In the genomic region with DNA sequence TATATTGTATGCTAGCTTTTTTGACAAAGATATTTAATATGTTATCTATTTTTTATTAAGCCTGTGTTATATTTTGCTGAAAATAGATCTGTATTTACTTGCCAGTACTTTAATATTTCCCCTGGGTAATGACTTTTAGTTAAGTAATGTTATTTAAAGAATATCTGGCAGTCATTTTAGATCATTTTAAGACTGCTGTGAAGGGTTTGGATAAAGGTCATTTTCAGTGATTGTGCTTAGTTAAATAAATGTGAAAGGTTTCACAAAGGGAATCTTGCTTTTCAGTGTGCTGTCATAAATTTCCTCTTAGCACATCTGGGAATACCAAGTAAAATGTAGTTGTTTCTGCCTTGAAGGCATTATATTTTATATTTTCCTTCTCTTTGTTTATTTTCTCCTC, we compare ENCODE assay signal across 17 cellular contexts.
DNase-seq lines count a peak whose midpoint lies in the region; FAIRE-seq and TF ChIP-seq lines count a peak whose summit lies in the region.
"Had no signal": no experiment of that assay in that cellular context is flagged by ENCODE, and none has a peak within 500 bp of the region (broad histone marks: within the 10 kb centered on the region; RNA-seq: fewer than 3 reads in every experiment).

No MANE protein-coding gene starts in this region.

- peaks cover 9% of the 10 kb centered on the region for H3K4me1 ChIP-seq in HUES48 (ENCODE audit: control insufficient read depth, insufficient read depth, low read length)
- no peaks in the 10 kb centered on the region for H3K4me1 ChIP-seq in kidney (ENCODE audit: control insufficient read depth in 1 of 2, insufficient read depth in 1 of 2, low read depth in 1 of 2, low read length in 2 of 2)
- H3K4me1 ChIP-seq in SJCRH30: no peaks in the 10 kb centered on the region
- H3K4me1 ChIP-seq: parathyroid adenoma, Peyer's patch had no signal

- intact Hi-C loops in kidney (cut with DNase I): no loop called here

- H3K9me3 Mint-ChIP-seq in brain: peaks cover 0 to 6% (median 0%) of the 10 kb centered on the region in 5 experiments
- H3K9me3 Mint-ChIP-seq: activated naive CD4-positive, alpha-beta T cell treated with anti-CD3 and anti-CD28 coated beads for 36 hours; dendritic cell treated with granulocyte-macrophage colony-stimulating factor and Interleukin-4, amounts not matched to agents 40 ng/mL and 50 ng/mL, for 4 days had no signal

- peak overlapping the region in 1 of 5 experiments; percentile 54 for H3K4me3 Mint-ChIP-seq in brain
- H3K4me3 Mint-ChIP-seq: activated naive CD4-positive, alpha-beta T cell treated with anti-CD3 and anti-CD28 coated beads for 36 hours; dendritic cell treated with granulocyte-macrophage colony-stimulating factor and Interleukin-4, amounts not matched to agents 40 ng/mL and 50 ng/mL, for 4 days had no signal

- peaks cover 10% of the 10 kb centered on the region for H3K36me3 Mint-ChIP-seq in brain

- DNase-seq in kidney (no peak), smooth muscle cell of the brain vasculature (ENCODE audit: low read depth, low spot score) (peak; percentile 9), RPMI8226 (no peak), GF-D8 (lab: John Stamatoyannopoulos, UW) (no peak), SJCRH30 (no peak)
- DNase-seq: activated naive CD4-positive, alpha-beta T cell treated with anti-CD3 and anti-CD28 coated beads for 36 hours; activated T-cell treated with anti-CD3 and anti-CD28 coated beads for 4 hours; Calu3; erythroblast; KG1; Peyer's patch had no signal

- H3K9ac ChIP-seq in HUES48 (ENCODE audit: low read depth, low read length) (0 out of 2 replicates have a peak overlapping the region, but pooled peaks have one; percentile 12), kidney (ENCODE audit: low read length in 2 of 2) (no peak overlapping the region)
- H3K9ac ChIP-seq: parathyroid adenoma had no signal

- H3K9me3 ChIP-seq in HUES48 (ENCODE audit: control insufficient read depth, insufficient read depth, low read length) (no peaks in the 10 kb centered on the region), kidney (ENCODE audit: control insufficient read depth in 1 of 2, low read length in 2 of 2) (no peaks in the 10 kb centered on the region), SJCRH30 (replicated peaks) (no peaks in the 10 kb centered on the region)
- H3K9me3 ChIP-seq: Peyer's patch had no signal

- TF ChIP-seq CTCF in brain (conservative IDR thresholded peaks at IDR 0.05) (no peak), kidney (IDR thresholded peaks at IDR 0.05; ENCODE audit: borderline replicate concordance, extremely low read depth, insufficient read depth) (no peak)

- H3K4me3 ChIP-seq in HUES48 (ENCODE audit: low read depth, low read length) (no peak overlapping the region), kidney (ENCODE audit: low read length in 2 of 2) (no peak overlapping the region), SJCRH30 (no peak overlapping the region)
- H3K4me3 ChIP-seq: Peyer's patch, smooth muscle cell had no signal

- H3K27ac Mint-ChIP-seq in brain: peak overlapping the region in 3 of 5 experiments; percentile 47 to 87 (median 50)
- H3K27ac Mint-ChIP-seq: activated naive CD4-positive, alpha-beta T cell treated with anti-CD3 and anti-CD28 coated beads for 36 hours; dendritic cell treated with granulocyte-macrophage colony-stimulating factor and Interleukin-4, amounts not matched to agents 40 ng/mL and 50 ng/mL, for 4 days had no signal

- H3K27ac ChIP-seq in HUES48 (ENCODE audit: low read depth, low read length) (peak overlapping the region; percentile 22), kidney (ENCODE audit: low read depth in 2 of 2, low read length in 2 of 2) (no peak overlapping the region), SJCRH30 (no peak overlapping the region)
- H3K27ac ChIP-seq: parathyroid adenoma, Peyer's patch had no signal

- H3K4me1 Mint-ChIP-seq in brain: peaks cover 38% of the 10 kb centered on the region

- FAIRE-seq in kidney (lab: Jason Lieb, UNC): peak; percentile 47
- FAIRE-seq: keratinocyte had no signal

- no peaks in the 10 kb centered on the region for H3K27me3 ChIP-seq in HUES48 (ENCODE audit: control insufficient read depth, insufficient read depth, low read length)
- no peaks in the 10 kb centered on the region for H3K27me3 ChIP-seq in SJCRH30
- H3K27me3 ChIP-seq: Peyer's patch had no signal

- H3K36me3 ChIP-seq in HUES48 (ENCODE audit: control insufficient read depth, insufficient read depth, low read length) (no peaks in the 10 kb centered on the region), kidney (ENCODE audit: control insufficient read depth in 1 of 2, insufficient read depth in 2 of 2, low read length in 2 of 2) (no peaks in the 10 kb centered on the region), SJCRH30 (no peaks in the 10 kb centered on the region)
- H3K36me3 ChIP-seq: Peyer's patch had no signal

- no peaks in the 10 kb centered on the region for H3K27me3 Mint-ChIP-seq in brain
- H3K27me3 Mint-ChIP-seq: dendritic cell treated with granulocyte-macrophage colony-stimulating factor and Interleukin-4, amounts not matched to agents 40 ng/mL and 50 ng/mL, for 4 days had no signal
